Comparison of ENCODE assay signal across 1 cellular context in genomic region chr9:114155967-114156294, GRCh38.
TF ChIP-seq lines count a peak whose summit lies in the region.

No MANE protein-coding gene starts in this region.

TF ChIP-seq in A549, 52 proteins besides CTCF, POLR2A, EP300 and RAD21 (continued from another document):
- TF ChIP-seq REST (IDR thresholded peaks at IDR 0.05) = no peak
- no peak for TF ChIP-seq FOSB (CRISPR knock-in tag; IDR thresholded peaks at IDR 0.05)
- TF ChIP-seq BHLHE40 (IDR thresholded peaks at IDR 0.05; ENCODE audit: low read depth, low read length) = no peak
- no peak for TF ChIP-seq ZFP36 (IDR thresholded peaks at IDR 0.05; ENCODE audit: borderline replicate concordance, partially characterized antibody)
- TF ChIP-seq RFX5 (IDR thresholded peaks at IDR 0.05) = no peak
- no peak for TF ChIP-seq NPAS2 (CRISPR knock-in tag; IDR thresholded peaks at IDR 0.05; ENCODE audit: borderline replicate concordance)
- TF ChIP-seq EHF (CRISPR knock-in tag; IDR thresholded peaks at IDR 0.05) = no peak
- TF ChIP-seq SREBF2 (IDR thresholded peaks at IDR 0.05) = no peak
- no peak for TF ChIP-seq FOSL2 (IDR thresholded peaks at IDR 0.05)
- TF ChIP-seq FOSL2 (CRISPR knock-in tag; IDR thresholded peaks at IDR 0.05) = no peak
- no peak for TF ChIP-seq CBX8 (IDR thresholded peaks at IDR 0.05)
